Comparison of ENCODE assay signal across 8 cellular contexts in genomic region chr2:170396799-170397459, GRCh38.
A peak's percentile ranks its signal among the peaks of the same experiment; 100 is the strongest.
DNase-seq lines count a peak whose midpoint lies in the region; ATAC-seq and FAIRE-seq lines count a peak whose summit lies in the region.

No MANE protein-coding gene starts in this region.

- no peak for FAIRE-seq in HTR-8/SVneo (lab: Jason Lieb, UNC)

- no peaks in the 10 kb centered on the region for H3K36me3 Mint-ChIP-seq in stimulated activated memory B cell treated with anti-CD40 and anti-IgM and Interleukin-4, amounts not matched to agents 10 μg/mL and 1 μg/mL and 100 μg/mL, for 72 hours
- no peaks in the 10 kb centered on the region for H3K36me3 Mint-ChIP-seq in activated naive CD4-positive, alpha-beta T cell treated with anti-CD3 and anti-CD28 coated beads, Interleukin-2, amount 50 U/mL, for 72 hours

- H3K4me1 Mint-ChIP-seq in stimulated activated memory B cell treated with anti-CD40 and anti-IgM and Interleukin-4, amounts not matched to agents 10 μg/mL and 1 μg/mL and 100 μg/mL, for 72 hours: no peaks in the 10 kb centered on the region

- H3K4me3 Mint-ChIP-seq in stimulated activated memory B cell treated with anti-CD40 and anti-IgM and Interleukin-4, amounts not matched to agents 10 μg/mL and 1 μg/mL and 100 μg/mL, for 72 hours: no peak overlapping the region

- no peak for ATAC-seq in stimulated activated memory B cell treated with anti-CD40 and anti-IgM and Interleukin-4, amounts not matched to agents 10 μg/mL and 1 μg/mL and 100 μg/mL, for 72 hours
- no peak for ATAC-seq in activated naive CD4-positive, alpha-beta T cell treated with anti-CD3 and anti-CD28 coated beads, Interleukin-2, amount 50 U/mL, for 72 hours

- H3K27ac Mint-ChIP-seq in stimulated activated memory B cell treated with anti-CD40 and anti-IgM and Interleukin-4, amounts not matched to agents 10 μg/mL and 1 μg/mL and 100 μg/mL, for 72 hours: no peak overlapping the region
- H3K27ac Mint-ChIP-seq in activated naive CD4-positive, alpha-beta T cell treated with anti-CD3 and anti-CD28 coated beads, Interleukin-2, amount 50 U/mL, for 72 hours: no peak overlapping the region

- peaks cover 30% of the 10 kb centered on the region for H3K27me3 Mint-ChIP-seq in stimulated activated memory B cell treated with anti-CD40 and anti-IgM and Interleukin-4, amounts not matched to agents 10 μg/mL and 1 μg/mL and 100 μg/mL, for 72 hours

- DNase-seq in CMK (ENCODE audit: low read depth): peak; percentile 8
- DNase-seq in HTR-8/SVneo (ENCODE audit: insufficient read length, low spot score): peak; percentile 18
- peak; percentile 13 for DNase-seq in RPMI7951 (ENCODE audit: low read depth)
- peak; percentile 11 for DNase-seq in inferior parietal cortex (ENCODE audit: extremely low spot score)
- DNase-seq in central memory CD4-positive, alpha-beta T cell: no peak
- no peak for DNase-seq in activated naive CD4-positive, alpha-beta T cell treated with anti-CD3 and anti-CD28 coated beads, Interleukin-2, amount 50 U/mL, for 72 hours (ENCODE audit: low spot score in 2 of 2)
- no peak for DNase-seq in NCI-H128 (lab: John Stamatoyannopoulos, UW; ENCODE audit: unreplicated experiment)

- H3K9me3 Mint-ChIP-seq in stimulated activated memory B cell treated with anti-CD40 and anti-IgM and Interleukin-4, amounts not matched to agents 10 μg/mL and 1 μg/mL and 100 μg/mL, for 72 hours: no peaks in the 10 kb centered on the region
- H3K9me3 Mint-ChIP-seq in activated naive CD4-positive, alpha-beta T cell treated with anti-CD3 and anti-CD28 coated beads, Interleukin-2, amount 50 U/mL, for 72 hours: no peaks in the 10 kb centered on the region

Comparison
In these comparisons a context has a peak if more than half of its experiments do, and no peak if none do; other contexts are left out.
1. DNase-seq: peak in CMK (single experiment), HTR-8/SVneo (single experiment), RPMI7951 (single experiment) and inferior parietal cortex (single experiment); none in central memory CD4-positive, alpha-beta T cell (single experiment), activated naive CD4-positive, alpha-beta T cell treated with anti-CD3 and anti-CD28 coated beads, Interleukin-2, amount 50 U/mL, for 72 hours (0 of 2) and NCI-H128 (single experiment).